ENCODE assay signal across 8 cellular contexts in the genomic region with DNA sequence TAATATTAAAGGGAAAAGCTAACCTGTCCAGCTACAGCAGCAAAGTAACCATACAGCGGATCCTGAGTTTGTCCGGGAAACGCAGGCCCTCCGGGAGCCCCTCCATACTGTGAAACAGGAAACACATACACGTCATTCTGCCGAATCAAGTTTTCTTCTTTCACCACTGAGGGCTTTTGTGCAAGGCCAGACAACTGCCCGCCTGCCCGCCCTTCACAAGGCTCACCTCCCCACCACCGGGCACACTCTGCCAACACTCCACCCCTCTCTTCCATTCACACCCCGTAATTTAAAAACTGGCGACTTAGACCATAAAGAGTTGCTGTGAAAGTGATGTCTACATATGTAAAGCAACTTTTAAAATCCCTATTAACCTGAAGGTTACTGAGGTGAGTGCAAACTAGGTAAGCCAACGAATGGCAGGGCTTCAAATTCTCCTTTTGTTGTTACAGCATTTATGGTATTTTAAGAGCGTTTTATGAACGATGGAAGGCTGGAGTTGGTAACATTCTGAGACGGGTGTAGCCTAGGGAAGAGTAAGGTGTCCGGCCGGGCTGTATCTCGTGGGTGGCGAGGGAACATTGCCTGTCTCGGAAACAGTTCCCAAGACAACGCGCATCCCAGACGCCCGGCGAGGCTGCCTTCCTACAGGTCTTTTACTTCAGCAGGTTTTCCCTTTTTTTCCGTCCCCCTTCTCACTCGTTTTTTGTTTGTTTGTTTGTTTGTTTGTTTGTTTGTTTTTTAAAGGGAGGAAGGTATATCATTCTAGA. TPM values are rescaled to one million over a fixed set of nuclear protein-coding genes. Genes with fewer than 3 reads are reported as not detected.
DNase-seq lines count a peak whose midpoint lies in the region; ATAC-seq and TF ChIP-seq lines count a peak whose summit lies in the region.

No MANE protein-coding gene starts in this region.

- peaks cover 0 to 4% of the 10 kb centered on the region in 2 donors for H3K36me3 ChIP-seq in esophagus (ENCODE audit: control insufficient read depth in 2 of 2, insufficient read depth in 2 of 2, low read length in 1 of 2)
- H3K36me3 ChIP-seq in muscle layer of duodenum (ENCODE audit: control insufficient read depth in 1 of 2, insufficient read depth in 2 of 2, low read length in 2 of 2) = peaks cover 7 to 22% of the 10 kb centered on the region in 2 donors
- H3K36me3 ChIP-seq in thoracic aorta = peaks cover 4% of the 10 kb centered on the region

- peak overlapping the region; percentile 85 to 95 for H3K4me3 ChIP-seq in esophagus (ENCODE audit: low read depth in 1 of 2, low read length in 2 of 2)
- peak overlapping the region; percentile 83 to 89 for H3K4me3 ChIP-seq in muscle layer of duodenum (ENCODE audit: low read depth in 1 of 2, low read length in 2 of 2)
- peak overlapping the region; percentile 92 for H3K4me3 ChIP-seq in thoracic aorta

- ATAC-seq in GM18870 (IDR thresholded peaks at IDR 0.05; ENCODE audit: unreplicated experiment) (peak; percentile 25), HG03095 (IDR thresholded peaks at IDR 0.05; ENCODE audit: unreplicated experiment) (peak; percentile 26), thoracic aorta (ENCODE audit: insufficient number of reproducible peaks, low FRiP score, low read depth) (peak; percentile 54)

- H3K27me3 ChIP-seq in esophagus (ENCODE audit: control insufficient read depth in 1 of 2, insufficient read depth in 2 of 2, low read length in 2 of 2) = no peaks in the 10 kb centered on the region
- no peaks in the 10 kb centered on the region for H3K27me3 ChIP-seq in muscle layer of duodenum (ENCODE audit: low read depth, low read length)
- no peaks in the 10 kb centered on the region for H3K27me3 ChIP-seq in thoracic aorta (replicated peaks; ENCODE audit: insufficient read depth)

- peak; percentile 43 to 61 for DNase-seq in AML-193 (lab: John Stamatoyannopoulos, UW)
- peak; percentile 81 for DNase-seq in NCI-H748 (lab: John Stamatoyannopoulos, UW; ENCODE audit: unreplicated experiment)
- peak; percentile 63 for DNase-seq in activated CD8-positive, alpha-beta memory T cell treated with anti-CD3 and anti-CD28 coated beads, Interleukin-2, amount 50 U/mL, for 48 hours
- no peak for DNase-seq in thoracic aorta (ENCODE audit: low spot score)

- H3K4me1 ChIP-seq in esophagus (ENCODE audit: control insufficient read depth in 2 of 2, insufficient read depth in 2 of 2, low read length in 1 of 2) (no peaks in the 10 kb centered on the region), muscle layer of duodenum (ENCODE audit: control insufficient read depth in 1 of 2, insufficient read depth in 2 of 2, low read length in 2 of 2) (peaks cover 9 to 12% of the 10 kb centered on the region in 2 donors), thoracic aorta (ENCODE audit: control insufficient read depth in 1 of 2, low read depth in 2 of 2) (peaks cover 11 to 13% of the 10 kb centered on the region in 2 donors)

- WGBS in esophagus, 2 donors = 1% methylated on average over 27 of the region's 27 CpGs

- H3K27ac ChIP-seq in esophagus (ENCODE audit: low read depth in 2 of 2, low read length in 1 of 2) = peak overlapping the region; percentile 53 to 96
- H3K27ac ChIP-seq in muscle layer of duodenum (ENCODE audit: low read length) = peak overlapping the region; percentile 83
- peak overlapping the region; percentile 4 to 86 for H3K27ac ChIP-seq in thoracic aorta

- H3K9me3 ChIP-seq in esophagus (ENCODE audit: control insufficient read depth in 2 of 2, insufficient read depth in 1 of 2, low read depth in 1 of 2, low read length in 1 of 2) (no peaks in the 10 kb centered on the region), muscle layer of duodenum (ENCODE audit: control insufficient read depth in 1 of 2, low read length in 2 of 2) (no peaks in the 10 kb centered on the region), thoracic aorta (no peaks in the 10 kb centered on the region)

- TF ChIP-seq CTCF in thoracic aorta (IDR thresholded peaks at IDR 0.05) = no peak

RNA-seq across cellular contexts. Expression of gene SRI, which starts 0.8 kb away (rescaled TPM):
- 10 to 100 TPM; 28.2 to 64.9 TPM for polyA plus RNA-seq in esophagus
- 10 to 100 TPM; 70.7 to 85.2 TPM for total RNA-seq in thoracic aorta
